ENCODE assay signal across 18 cellular contexts in genomic region chr11:44923080-44923479, GRCh38. TPM values are rescaled to one million over a fixed set of nuclear protein-coding genes. Genes with fewer than 3 reads are reported as not detected.
DNase-seq lines count a peak whose midpoint lies in the region; ATAC-seq and TF ChIP-seq lines count a peak whose summit lies in the region.
"Had no signal": no experiment of that assay in that cellular context is flagged by ENCODE, and none has a peak within 500 bp of the region (broad histone marks: within the 10 kb centered on the region; RNA-seq: fewer than 3 reads in every experiment).

No MANE protein-coding gene starts in this region.

- DNase-seq in activated T-cell treated with anti-CD3 and anti-CD28 coated beads, Interleukin-2, amount 50 U/mL, for 72 hours, result peak; percentile 14 to 18
- DNase-seq in activated T-cell treated with anti-CD3 and anti-CD28 coated beads for 4 hours (no peak), epithelial cell of esophagus (ENCODE audit: low read depth) (peak; percentile 9), progenitor cell of endocrine pancreas (ENCODE audit: low spot score, unreplicated experiment) (no peak), GM23248 (no peak), upper lobe of right lung (no peak)
- DNase-seq: 8988T; Caco-2; CD4-positive, CD25-positive, alpha-beta regulatory T cell; DMS79; GDM1; GOT3; H7 had no signal

- no peaks in the 10 kb centered on the region for H3F3A ChIP-seq in GM23248 (ENCODE audit: insufficient read depth)

- intact Hi-C loops in upper lobe of right lung (cut with DNase I), result no loop called here

- no peaks in the 10 kb centered on the region for H4K20me1 ChIP-seq in GM23248 (ENCODE audit: insufficient read depth)

- in situ Hi-C loops in GM23248 (cut with MboI), result loop anchor here (25.0 kb wide), 1 partner anchor 636 kb away; no protein-coding TSS in a partner anchor

- H3K4me3 ChIP-seq in HEK293 (ENCODE audit: low read depth, low read length), result no peak overlapping the region
- H3K4me3 ChIP-seq in epithelial cell of esophagus (ENCODE audit: low read length), result no peak overlapping the region
- no peak overlapping the region for H3K4me3 ChIP-seq in GM23248
- H3K4me3 ChIP-seq in upper lobe of right lung, result no peak overlapping the region
- H3K4me3 ChIP-seq: K562 had no signal

- no peaks in the 10 kb centered on the region for H3K9me2 ChIP-seq in GM23248 (ENCODE audit: insufficient read depth)

- H3K4me1 ChIP-seq in HEK293 (ENCODE audit: control insufficient read depth, insufficient read depth, low read length) (no peaks in the 10 kb centered on the region), GM23248 (ENCODE audit: insufficient read depth) (no peaks in the 10 kb centered on the region), upper lobe of right lung (no peaks in the 10 kb centered on the region)

- H2AFZ ChIP-seq in GM23248, result no peak overlapping the region

- H3K27me3 ChIP-seq in GM23248 (replicated peaks; ENCODE audit: insufficient read depth), result 0 out of 2 replicates have a peak, but pooled peaks cover 6% of the 10 kb centered on the region
- H3K27me3 ChIP-seq in upper lobe of right lung, result no peaks in the 10 kb centered on the region

- no peak overlapping the region for H3K27ac ChIP-seq in HEK293 (ENCODE audit: extremely low read depth, low read depth, low read length)
- H3K27ac ChIP-seq in GM23248, result no peak overlapping the region
- H3K27ac ChIP-seq in upper lobe of right lung, result no peak overlapping the region
- H3K27ac ChIP-seq: HL-60 had no signal

- 73 to 79% methylated on average over 3 to 7 of the region's 7 CpGs for WGBS in GM23248 (ENCODE audit: low coverage in 1 of 2, low lambda C conversion rate in 2 of 2, missing lambda C conversion rate in 2 of 2), 2 experiments

- no peaks in the 10 kb centered on the region for H3K27me3 Mint-ChIP-seq in activated T-cell treated with anti-CD3 and anti-CD28 coated beads, Interleukin-2, amount 50 U/mL, for 72 hours (ENCODE audit: low read depth)
- H3K27me3 Mint-ChIP-seq in progenitor cell of endocrine pancreas, result no peaks in the 10 kb centered on the region

- no peaks in the 10 kb centered on the region for H3K4me1 Mint-ChIP-seq in activated T-cell treated with anti-CD3 and anti-CD28 coated beads, Interleukin-2, amount 50 U/mL, for 72 hours (ENCODE audit: low read depth)
- no peaks in the 10 kb centered on the region for H3K4me1 Mint-ChIP-seq in progenitor cell of endocrine pancreas (ENCODE audit: low read depth)

- no peak overlapping the region for H3K4me3 Mint-ChIP-seq in activated T-cell treated with anti-CD3 and anti-CD28 coated beads, Interleukin-2, amount 50 U/mL, for 72 hours
- H3K4me3 Mint-ChIP-seq in progenitor cell of endocrine pancreas (ENCODE audit: low read depth), result no peak overlapping the region
- H3K4me3 Mint-ChIP-seq: CD4-positive, CD25-positive, alpha-beta regulatory T cell had no signal

- no peak overlapping the region for H3K27ac Mint-ChIP-seq in activated T-cell treated with anti-CD3 and anti-CD28 coated beads, Interleukin-2, amount 50 U/mL, for 72 hours
- peak overlapping the region; percentile 24 for H3K27ac Mint-ChIP-seq in progenitor cell of endocrine pancreas
- H3K27ac Mint-ChIP-seq: CD4-positive, CD25-positive, alpha-beta regulatory T cell had no signal

- H3K36me3 ChIP-seq in HEK293 (ENCODE audit: control insufficient read depth in 2 of 2, insufficient read depth in 1 of 2, low read length in 2 of 2) (no peaks in the 10 kb centered on the region), GM23248 (ENCODE audit: low read depth) (no peaks in the 10 kb centered on the region), upper lobe of right lung (no peaks in the 10 kb centered on the region)

- H3K9me3 ChIP-seq in HEK293 (ENCODE audit: control insufficient read depth, insufficient read depth, low read depth, low read length) (no peaks in the 10 kb centered on the region), GM23248 (ENCODE audit: low read depth) (no peaks in the 10 kb centered on the region), upper lobe of right lung (no peaks in the 10 kb centered on the region)
- H3K9me3 ChIP-seq: Caco-2 had no signal

- no peaks in the 10 kb centered on the region for H3K9me3 Mint-ChIP-seq in activated T-cell treated with anti-CD3 and anti-CD28 coated beads, Interleukin-2, amount 50 U/mL, for 72 hours
- no peaks in the 10 kb centered on the region for H3K9me3 Mint-ChIP-seq in progenitor cell of endocrine pancreas (ENCODE audit: low read depth)
- H3K9me3 Mint-ChIP-seq: CD4-positive, CD25-positive, alpha-beta regulatory T cell had no signal

- TF ChIP-seq CTCF in HEK293 (tag by site-specific recombination; IDR thresholded peaks at IDR 0.05) (no peak), epithelial cell of esophagus (IDR thresholded peaks at IDR 0.05; ENCODE audit: insufficient read depth, low read depth, low read length, missing control alignments) (no peak), progenitor cell of endocrine pancreas (IDR thresholded peaks at IDR 0.05; ENCODE audit: unreplicated experiment) (no peak), upper lobe of right lung (IDR thresholded peaks at IDR 0.05) (no peak)

- no peak overlapping the region for H3K9ac ChIP-seq in GM23248

- ATAC-seq in activated T-cell treated with anti-CD3 and anti-CD28 coated beads, Interleukin-2, amount 50 U/mL, for 72 hours (replicated peaks in 1 of 2), result peak; percentile 42 to 45
- ATAC-seq in GM18909 (IDR thresholded peaks at IDR 0.05; ENCODE audit: poor library complexity, unreplicated experiment) (no peak), upper lobe of right lung (no peak)
- ATAC-seq: HCT116, K562 had no signal

- CTCF ChIA-PET in HEK293 (lab: Yijun Ruan, JAX), result interaction anchor here (0.9 to 1.4 kb wide), 2 partner anchors 48 to 183 kb away, joined by 3 read pairs; no protein-coding TSS in a partner anchor

- no peaks in the 10 kb centered on the region for H3K79me2 ChIP-seq in GM23248 (ENCODE audit: insufficient read depth)

- H3K36me3 Mint-ChIP-seq in activated T-cell treated with anti-CD3 and anti-CD28 coated beads, Interleukin-2, amount 50 U/mL, for 72 hours (ENCODE audit: insufficient read depth in 2 of 2), result no peaks in the 10 kb centered on the region
- no peaks in the 10 kb centered on the region for H3K36me3 Mint-ChIP-seq in progenitor cell of endocrine pancreas (ENCODE audit: insufficient read depth)

- H3K4me2 ChIP-seq in GM23248 (ENCODE audit: unreplicated experiment), result no peak overlapping the region

- POLR2A ChIA-PET in HEK293 (lab: Yijun Ruan, JAX), result no interaction called here

TF ChIP-seq in HEK293, 187 proteins besides CTCF, POLR2A, EP300 and RAD21:
- TF ChIP-seq GLI4 (tag by site-specific recombination; IDR thresholded peaks at IDR 0.05), result no peak
- TF ChIP-seq ZNF701 (tag by site-specific recombination; IDR thresholded peaks at IDR 0.05), result no peak
- peak; percentile 99 for TF ChIP-seq EGR2 (tag by site-specific recombination; IDR thresholded peaks at IDR 0.05; ENCODE audit: low read depth)
- TF ChIP-seq ZNF624 (tag by site-specific recombination; IDR thresholded peaks at IDR 0.05), result no peak
- peak; percentile 99 for TF ChIP-seq ZFHX2 (tag by site-specific recombination; conservative IDR thresholded peaks at IDR 0.05)
- no peak for TF ChIP-seq PRDM6 (tag by site-specific recombination; IDR thresholded peaks at IDR 0.05)
- no peak for TF ChIP-seq ZNF174 (tag by site-specific recombination; IDR thresholded peaks at IDR 0.05)

RNA-seq across cellular contexts. Expression of gene TP53I11, which starts 27.6 kb away (rescaled TPM):
- total RNA-seq in activated T-cell treated with anti-CD3 and anti-CD28 coated beads, Interleukin-2, amount 50 U/mL, for 72 hours, result 10 to 100 TPM; 15.3 to 20.0 TPM
- 71.8 and 82.8 TPM in 2 replicates for total RNA-seq in progenitor cell of endocrine pancreas
- total RNA-seq in GM23248 (2014; rRNA removed; shearing (Covaris generic)), result 59.9 and 66.5 TPM in 2 replicates
- 117 and 118 TPM in 2 replicates for polyA plus RNA-seq in GM23248 (2016; fragmentation: Nextera tagmentation; extraction: Ambion mirVana)
- 110 TPM for total RNA-seq in upper lobe of right lung

Comparison
In these comparisons a context has a peak if more than half of its experiments do, and no peak if none do; other contexts are left out.
1. DNase-seq: peak in activated T-cell treated with anti-CD3 and anti-CD28 coated beads, Interleukin-2, amount 50 U/mL, for 72 hours (2 of 2) and epithelial cell of esophagus (single experiment); none in activated T-cell treated with anti-CD3 and anti-CD28 coated beads for 4 hours (single experiment), progenitor cell of endocrine pancreas (single experiment), GM23248 (single experiment) and upper lobe of right lung (single experiment).
2. ATAC-seq: peak in activated T-cell treated with anti-CD3 and anti-CD28 coated beads, Interleukin-2, amount 50 U/mL, for 72 hours (2 of 2); none in GM18909 (single experiment) and upper lobe of right lung (single experiment).